12 cellular contexts compared by ENCODE assay signal in genomic region chr1:221778125-221778524, GRCh38. TPM values are rescaled to one million over a fixed set of nuclear protein-coding genes. Genes with fewer than 3 reads are reported as not detected.
DNase-seq lines count a peak whose midpoint lies in the region; ATAC-seq and TF ChIP-seq lines count a peak whose summit lies in the region.
"Had no signal": no experiment of that assay in that cellular context is flagged by ENCODE, and none has a peak within 500 bp of the region (broad histone marks: within the 10 kb centered on the region; RNA-seq: fewer than 3 reads in every experiment).

No MANE protein-coding gene starts in this region.

- H3K9ac ChIP-seq in BLaER1 treated with 17β-estradiol and CSF1 and Interleukin-3, amounts not matched to agents 10 nM and 100 nM: peak overlapping the region in 3 of 11 experiments; percentile 9 to 30 (median 18); a peak in 2 of 22 replicates

- H3K27ac ChIP-seq in BLaER1 treated with 17β-estradiol and CSF1 and Interleukin-3, amounts not matched to agents 10 nM and 100 nM: peak overlapping the region in 8 of 11 experiments; percentile 42 to 65 (median 53); a peak in 15 of 22 replicates
- peak overlapping the region in 3 of 4 donors; percentile 21 to 63 (median 38) for H3K27ac ChIP-seq in Peyer's patch

- H3K4me1 ChIP-seq in BLaER1 treated with 17β-estradiol and CSF1 and Interleukin-3, amounts not matched to agents 10 nM and 100 nM: peaks cover 38 to 71% (median 50%) of the 10 kb centered on the region in 10 experiments
- H3K4me1 ChIP-seq in Peyer's patch: peaks cover 0 to 12% (median 2%) of the 10 kb centered on the region in 4 donors

- no peak overlapping the region for H3K4me3 ChIP-seq in BLaER1 treated with 17β-estradiol and CSF1 and Interleukin-3, amounts not matched to agents 10 nM and 100 nM
- no peak overlapping the region for H3K4me3 ChIP-seq in Peyer's patch

- H3K27me3 ChIP-seq in BLaER1 treated with 17β-estradiol and CSF1 and Interleukin-3, amounts not matched to agents 10 nM and 100 nM: no peaks in the 10 kb centered on the region
- H3K27me3 ChIP-seq in Peyer's patch: no peaks in the 10 kb centered on the region

- H3K36me3 ChIP-seq in BLaER1 treated with 17β-estradiol and CSF1 and Interleukin-3, amounts not matched to agents 10 nM and 100 nM: no peaks in the 10 kb centered on the region
- H3K36me3 ChIP-seq in Peyer's patch: no peaks in the 10 kb centered on the region

- no peaks in the 10 kb centered on the region for H3K9me3 ChIP-seq in BLaER1 treated with 17β-estradiol and CSF1 and Interleukin-3, amounts not matched to agents 10 nM and 100 nM (replicated peaks in 1 of 11)
- no peaks in the 10 kb centered on the region for H3K9me3 ChIP-seq in Peyer's patch

- peak overlapping the region; percentile 56 to 86 (median 70) for H3K4me2 ChIP-seq in BLaER1 treated with 17β-estradiol and CSF1 and Interleukin-3, amounts not matched to agents 10 nM and 100 nM

- H4K20me1 ChIP-seq in BLaER1 treated with 17β-estradiol and CSF1 and Interleukin-3, amounts not matched to agents 10 nM and 100 nM: no peaks in the 10 kb centered on the region; a peak in 1 of 22 replicates

- DNase-seq in Peyer's patch (no peak), COLO668 (lab: John Stamatoyannopoulos, UW; ENCODE audit: unreplicated experiment) (no peak), NCI-H82 (lab: John Stamatoyannopoulos, UW) (no peak), HK-2 (ENCODE audit: unreplicated experiment) (no peak)
- DNase-seq in stimulated activated CD4-positive, alpha-beta T cell treated with anti-CD3 and anti-CD28 coated beads, Interleukin-12 subunit alpha, Interleukin-12 subunit beta, amount 100 ng/mL, for 4 hours: no peak
- DNase-seq: activated CD8-positive, alpha-beta memory T cell treated with anti-CD3 and anti-CD28 coated beads, Interleukin-2, amount 50 U/mL, for 48 hours; effector CD8-positive, alpha-beta T cell; NCI-H1048 had no signal

- no peak for TF ChIP-seq CTCF in Peyer's patch (IDR thresholded peaks at IDR 0.05)

- TF ChIP-seq POLR2A in Peyer's patch (IDR thresholded peaks at IDR 0.05): no peak

- ATAC-seq in GM19043 (IDR thresholded peaks at IDR 0.05; ENCODE audit: low read depth, unreplicated experiment): peak; percentile 25
- ATAC-seq in HG02885 (IDR thresholded peaks at IDR 0.05; ENCODE audit: poor library complexity, unreplicated experiment): peak; percentile 23
- ATAC-seq: Right ventricle myocardium inferior had no signal

RNA-seq across cellular contexts. Expression of gene DUSP10, which starts 36.2 kb away (rescaled TPM):
- 10 to 100 TPM in 1 of 4 donors, 1 to 10 TPM in 3; 1.4 to 11.6 (median 4.4) TPM for total RNA-seq in Peyer's patch
